ENCODE assay signal across 30 cellular contexts in the genomic region with DNA sequence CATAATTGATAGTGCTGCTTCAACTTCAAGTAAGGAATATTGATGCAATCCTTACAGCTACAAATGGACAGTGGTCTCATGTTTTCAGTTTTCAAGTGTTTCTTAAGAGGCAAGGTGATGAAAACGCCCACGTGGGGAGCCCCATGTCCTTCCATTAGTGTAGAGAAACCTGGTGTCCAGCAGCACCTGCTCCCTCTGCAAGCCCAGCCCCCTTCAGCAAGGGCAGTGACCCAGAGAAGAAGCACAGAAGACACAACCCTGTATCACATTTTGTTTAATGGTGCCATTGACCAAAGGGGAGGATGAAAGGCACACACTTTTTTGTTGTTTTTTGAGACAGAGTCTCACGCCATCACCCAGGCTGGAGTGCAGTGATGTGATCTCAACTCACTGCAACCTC.
DNase-seq lines count a peak whose midpoint lies in the region; TF ChIP-seq lines count a peak whose summit lies in the region.
"Had no signal": no experiment of that assay in that cellular context is flagged by ENCODE, and none has a peak within 500 bp of the region (broad histone marks: within the 10 kb centered on the region; RNA-seq: fewer than 3 reads in every experiment).

No MANE protein-coding gene starts in this region.

- H3K27me3 Mint-ChIP-seq in HFFc6 (ENCODE audit: insufficient read depth): peaks cover 4% of the 10 kb centered on the region; the same call in 1 of the 2 replicates
- H3K27me3 Mint-ChIP-seq: CD4-positive, alpha-beta T cell; CD8-positive, alpha-beta memory T cell had no signal

- H3K36me3 ChIP-seq in SJCRH30: peaks cover 7% of the 10 kb centered on the region; the same call in 1 of the 2 replicates
- H3K36me3 ChIP-seq: BLaER1; BLaER1 treated with 17β-estradiol and CSF1 and Interleukin-3, amounts not matched to agents 10 nM and 100 nM had no signal

- POLR2A ChIA-PET in RWPE1 (lab: Yijun Ruan, JAX; ENCODE audit: low non-redundant PET): no interaction called here

- H3K27ac Mint-ChIP-seq in HFFc6: peak overlapping the region; percentile 5; the same call in 1 of the 2 replicates
- H3K27ac Mint-ChIP-seq: B cell; CD14-positive monocyte; CD4-positive, alpha-beta memory T cell; CD4-positive, alpha-beta T cell; CD4-positive, CD25-positive, alpha-beta regulatory T cell; CD8-positive, alpha-beta memory T cell; CD8-positive, alpha-beta T cell had no signal

- H3K4me3 ChIP-seq in SJCRH30: no peak overlapping the region
- H3K4me3 ChIP-seq: A549; BLaER1; BLaER1 treated with 17β-estradiol and CSF1 and Interleukin-3, amounts not matched to agents 10 nM and 100 nM had no signal

- H3K4me3 Mint-ChIP-seq in HFFc6: no peak overlapping the region
- H3K4me3 Mint-ChIP-seq: B cell; CD14-positive monocyte; CD4-positive, alpha-beta memory T cell; CD4-positive, alpha-beta T cell; CD4-positive, CD25-positive, alpha-beta regulatory T cell; CD8-positive, alpha-beta memory T cell; CD8-positive, alpha-beta T cell had no signal

- H3K9me3 ChIP-seq in SJCRH30 (replicated peaks): no peaks in the 10 kb centered on the region
- H3K9me3 ChIP-seq: A549, BE2C, BLaER1, Caco-2 had no signal

- no peak for DNase-seq in HFFc6
- no peak for DNase-seq in RWPE1 (ENCODE audit: low spot score)
- no peak for DNase-seq in NCI-H2196 (lab: John Stamatoyannopoulos, UW; ENCODE audit: unreplicated experiment)
- DNase-seq in SJCRH30: no peak
- DNase-seq: 8988T; ACHN; AML-193; BE2C; C1 segment of cervical spinal cord; Caco-2; Calu3; CD4-positive, alpha-beta memory T cell; CD4-positive, alpha-beta T cell; CD4-positive, CD25-positive, alpha-beta regulatory T cell; CD8-positive, alpha-beta memory T cell; CD8-positive, alpha-beta T cell; DMS 273 treated with DMSO at 0.1 percent for 48 hours; DMS153; DMS53; DMS79; DMS79 treated with DMSO at 0.1 percent for 48 hours; DND-41; EL had no signal

- H3K27me3 ChIP-seq in SJCRH30: no peaks in the 10 kb centered on the region
- H3K27me3 ChIP-seq: BE2C; BLaER1; BLaER1 treated with 17β-estradiol and CSF1 and Interleukin-3, amounts not matched to agents 10 nM and 100 nM had no signal

- H3K4me1 Mint-ChIP-seq in HFFc6 (ENCODE audit: low read depth): peaks cover 44% of the 10 kb centered on the region
- H3K4me1 Mint-ChIP-seq: B cell; CD14-positive monocyte; CD4-positive, alpha-beta memory T cell; CD4-positive, CD25-positive, alpha-beta regulatory T cell; CD8-positive, alpha-beta memory T cell had no signal

- TF ChIP-seq CTCF in HFFc6 (IDR thresholded peaks at IDR 0.05) (no peak), RWPE1 (conservative IDR thresholded peaks at IDR 0.05; ENCODE audit: low read depth) (no peak)

- no peaks in the 10 kb centered on the region for H3K9me3 Mint-ChIP-seq in HFFc6

- H3K27ac ChIP-seq in RWPE1: peak overlapping the region; percentile 17
- no peak overlapping the region for H3K27ac ChIP-seq in SJCRH30
- H3K27ac ChIP-seq: 22Rv1; A549; BLaER1; BLaER1 treated with 17β-estradiol and CSF1 and Interleukin-3, amounts not matched to agents 10 nM and 100 nM; C4-2B had no signal

- peaks cover 63% of the 10 kb centered on the region for H3K36me3 Mint-ChIP-seq in HFFc6 (ENCODE audit: low read depth)
- H3K36me3 Mint-ChIP-seq: CD14-positive monocyte; CD4-positive, alpha-beta memory T cell; CD4-positive, CD25-positive, alpha-beta regulatory T cell; CD8-positive, alpha-beta memory T cell; CD8-positive, alpha-beta T cell had no signal

- CTCF ChIA-PET in RWPE1 (lab: Yijun Ruan, JAX): no interaction called here

- peaks cover 6% of the 10 kb centered on the region for H3K4me1 ChIP-seq in SJCRH30
- H3K4me1 ChIP-seq: A549, BE2C, BLaER1, Caco-2 had no signal
